Comparison of ENCODE assay signal across 21 cellular contexts in the genomic region with DNA sequence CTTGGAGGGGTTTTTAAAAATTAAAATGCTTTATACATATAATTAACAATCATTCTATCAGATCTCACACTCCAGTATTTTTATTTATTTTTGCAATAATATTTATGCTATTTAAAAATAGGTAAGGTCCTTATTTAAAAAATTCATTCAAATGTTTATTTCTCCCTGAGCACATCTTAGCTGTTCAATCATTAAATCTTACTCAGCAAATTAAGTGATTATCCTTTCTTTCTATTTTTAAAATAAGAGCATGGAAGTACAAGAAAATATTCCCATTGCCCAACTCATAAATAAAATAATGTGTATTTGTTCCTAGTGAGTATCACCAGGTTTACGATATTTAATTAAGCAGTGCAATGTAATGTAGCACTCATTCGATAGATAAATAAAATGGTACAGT.
DNase-seq lines count a peak whose midpoint lies in the region; ATAC-seq, FAIRE-seq and TF ChIP-seq lines count a peak whose summit lies in the region.
"Had no signal": no experiment of that assay in that cellular context is flagged by ENCODE, and none has a peak within 500 bp of the region (broad histone marks: within the 10 kb centered on the region; RNA-seq: fewer than 3 reads in every experiment).

No MANE protein-coding gene starts in this region.

- WGBS in A549 (ENCODE audit: missing lambda C conversion rate), result 18% methylated on average over 2 of the region's 2 CpGs

- H3K4me3 ChIP-seq in A549 (no peak overlapping the region), LNCaP clone FGC (ENCODE audit: low read depth, low read length) (no peak overlapping the region)
- H3K4me3 ChIP-seq: BLaER1 had no signal

- TF ChIP-seq CTCF in A549 (IDR thresholded peaks at IDR 0.05), result no peak
- TF ChIP-seq CTCF in LNCaP clone FGC (IDR thresholded peaks at IDR 0.05; ENCODE audit: control insufficient read depth, extremely low read depth, insufficient read depth), result no peak

- no peak overlapping the region for H3K4me2 ChIP-seq in A549
- H3K4me2 ChIP-seq: BLaER1 had no signal

- no peaks in the 10 kb centered on the region for H3K4me1 ChIP-seq in A549
- H3K4me1 ChIP-seq: Caco-2 had no signal

- TF ChIP-seq POLR2A in A549 (IDR thresholded peaks at IDR 0.05; ENCODE audit: low read length), result no peak

- H3K27ac ChIP-seq in A549, result no peak overlapping the region
- H3K27ac ChIP-seq: BLaER1, C4-2B had no signal

- peak; percentile 27 for FAIRE-seq in A204.1 (lab: Jason Lieb, UNC)
- FAIRE-seq in A549 (lab: Jason Lieb, UNC), result no peak
- FAIRE-seq in RCC 7860 (lab: Jason Lieb, UNC), result no peak
- FAIRE-seq: D721Med, G401.6, GM12891, GM19239 had no signal

- TF ChIP-seq RAD21 in A549 (conservative IDR thresholded peaks at IDR 0.05 in 1 of 2, IDR thresholded peaks at IDR 0.05 in 1 of 2), result no peak

- ATAC-seq in A549, result no peak
- no peak for ATAC-seq in HG02970 (IDR thresholded peaks at IDR 0.05; ENCODE audit: low FRiP score, unreplicated experiment)
- ATAC-seq: CD8-positive, alpha-beta T cell had no signal

- H3K9me3 ChIP-seq in A549, result no peaks in the 10 kb centered on the region
- H3K9me3 ChIP-seq: BE2C, BLaER1, Caco-2 had no signal

- CTCF ChIA-PET in A549 (lab: Yijun Ruan, JAX), result no interaction called here

- DNase-seq in A549 (ENCODE audit: low read depth in 1 of 2, low spot score in 1 of 2) (no peak), LNCaP clone FGC (ENCODE audit: low read depth) (peak; percentile 4), RCC 7860 (ENCODE audit: low spot score) (no peak), C1 segment of cervical spinal cord (lab: John Stamatoyannopoulos, UW) (no peak)
- DNase-seq: 8988T; ACHN; BE2C; Caco-2; Calu3; CD4-positive, alpha-beta T cell; CD8-positive, alpha-beta T cell; DMS79 treated with DMSO at 0.1 percent for 48 hours; GF-D8 had no signal

- no peak for TF ChIP-seq EP300 in A549 (IDR thresholded peaks at IDR 0.05)

- POLR2A ChIA-PET in A549 (lab: Yijun Ruan, JAX), result no interaction called here

TF ChIP-seq in A549, 52 proteins besides CTCF, POLR2A, EP300 and RAD21:
- TF ChIP-seq MAFK (IDR thresholded peaks at IDR 0.05; ENCODE audit: partially characterized antibody) (peak; percentile 13), CBX8 (IDR thresholded peaks at IDR 0.05) (no peak)
- TF ChIP-seq, protein P1, sequence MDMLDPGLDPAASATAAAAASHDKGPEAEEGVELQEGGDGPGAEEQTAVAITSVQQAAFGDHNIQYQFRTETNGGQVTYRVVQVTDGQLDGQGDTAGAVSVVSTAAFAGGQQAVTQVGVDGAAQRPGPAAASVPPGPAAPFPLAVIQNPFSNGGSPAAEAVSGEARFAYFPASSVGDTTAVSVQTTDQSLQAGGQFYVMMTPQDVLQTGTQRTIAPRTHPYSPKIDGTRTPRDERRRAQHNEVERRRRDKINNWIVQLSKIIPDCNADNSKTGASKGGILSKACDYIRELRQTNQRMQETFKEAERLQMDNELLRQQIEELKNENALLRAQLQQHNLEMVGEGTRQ (IDR thresholded peaks at IDR 0.05), result no peak
